4 cellular contexts compared by ENCODE assay signal in the genomic region with DNA sequence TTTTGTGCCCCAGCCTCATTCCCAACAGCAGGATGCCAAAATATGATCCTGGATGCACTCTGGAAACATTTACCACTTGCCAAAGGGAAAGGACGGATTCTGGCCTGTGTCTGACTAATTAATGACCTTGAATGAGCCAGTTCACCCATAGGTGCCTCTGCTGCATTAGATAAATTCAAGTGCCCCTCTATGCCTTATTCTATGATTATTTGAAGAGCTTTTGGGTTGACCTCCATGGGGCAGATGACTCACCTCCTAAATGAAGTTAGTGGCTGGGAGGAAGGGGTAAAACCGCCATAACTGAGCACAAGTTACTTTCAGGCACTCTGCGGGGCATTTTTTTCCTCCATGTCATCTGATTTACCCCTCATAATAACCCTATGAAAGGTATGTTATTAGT.
"Had no signal": no experiment of that assay in that cellular context is flagged by ENCODE, and none has a peak within 500 bp of the region (broad histone marks: within the 10 kb centered on the region; RNA-seq: fewer than 3 reads in every experiment).

No MANE protein-coding gene starts in this region.

- DNase-seq: H9, HCEC 1CT, IMR-90 had no signal

- H3K4me3 ChIP-seq: GM23338 had no signal
